ENCODE assay signal across 18 cellular contexts in genomic region chr4:75146223-75146622, GRCh38.
"Had no signal": no experiment of that assay in that cellular context is flagged by ENCODE, and none has a peak within 500 bp of the region (broad histone marks: within the 10 kb centered on the region; RNA-seq: fewer than 3 reads in every experiment).

No MANE protein-coding gene starts in this region.

- H3K36me3 ChIP-seq: SJSA1 had no signal

- H3K27me3 ChIP-seq: SJSA1 had no signal

- H3K4me1 ChIP-seq: SJSA1 had no signal

- ATAC-seq: T-cell had no signal

- H3K4me3 ChIP-seq: SJSA1, SK-N-MC had no signal

- H3K9me3 ChIP-seq: SJSA1 had no signal

- DNase-seq: KBM-7, NCI-H1092 treated with DMSO at 0.1 percent for 48 hours, NCI-H1436, NCI-H187, NCI-H2029, NCI-H2081 treated with DMSO at 0.1 percent for 48 hours, NCI-H2171, NCI-H226, NCI-H524, NCI-H526 treated with DMSO at 0.1 percent for 48 hours, NCI-H748 treated with DMSO at 0.1 percent for 48 hours, Right ventricle myocardium superior, RPMI8226, SIG-M5, SW 1271, T-cell had no signal

- H3K27ac ChIP-seq: SJSA1, SK-N-MC had no signal
